In the genomic region with DNA sequence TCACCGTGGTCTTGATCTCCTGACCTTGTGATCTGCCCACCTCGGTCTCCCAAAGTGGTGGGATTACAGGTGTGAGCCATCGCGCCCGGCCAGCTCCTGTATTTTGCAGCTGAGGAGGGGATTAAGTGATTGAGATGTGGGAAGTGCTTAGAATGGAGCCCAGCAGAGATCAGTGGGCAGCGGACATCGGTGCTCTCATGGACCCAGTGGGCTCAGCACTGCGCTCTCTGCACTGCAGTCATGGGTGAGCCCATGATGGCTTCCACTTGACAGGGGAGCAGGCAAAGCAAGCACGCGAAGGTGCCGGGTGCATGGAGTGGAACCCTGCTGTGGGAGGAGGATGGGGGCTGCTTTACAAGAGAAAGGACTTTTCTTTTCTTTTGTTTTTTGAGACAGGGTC, we compare ENCODE assay signal across 1 cellular context.
TF ChIP-seq lines count a peak whose summit lies in the region.

No MANE protein-coding gene starts in this region.

TF ChIP-seq in H1, 55 proteins besides CTCF, POLR2A, EP300 and RAD21:
- TF ChIP-seq HDAC2 (IDR thresholded peaks at IDR 0.05; ENCODE audit: borderline replicate concordance in 1 of 2, low read depth in 2 of 2, low read length in 2 of 2), result no peak
- no peak for TF ChIP-seq ZNF274 (IDR thresholded peaks at IDR 0.05; ENCODE audit: borderline replicate concordance, extremely low read depth, low read length)
- TF ChIP-seq RNF2 (IDR thresholded peaks at IDR 0.05; ENCODE audit: borderline replicate concordance, low read depth, low read length, missing control alignments, poor library complexity, severe bottlenecking), result no peak
- no peak for TF ChIP-seq RXRA (IDR thresholded peaks at IDR 0.05; ENCODE audit: insufficient read depth, low read depth, low read length)
